ENCODE assay signal across 9 cellular contexts in the genomic region with DNA sequence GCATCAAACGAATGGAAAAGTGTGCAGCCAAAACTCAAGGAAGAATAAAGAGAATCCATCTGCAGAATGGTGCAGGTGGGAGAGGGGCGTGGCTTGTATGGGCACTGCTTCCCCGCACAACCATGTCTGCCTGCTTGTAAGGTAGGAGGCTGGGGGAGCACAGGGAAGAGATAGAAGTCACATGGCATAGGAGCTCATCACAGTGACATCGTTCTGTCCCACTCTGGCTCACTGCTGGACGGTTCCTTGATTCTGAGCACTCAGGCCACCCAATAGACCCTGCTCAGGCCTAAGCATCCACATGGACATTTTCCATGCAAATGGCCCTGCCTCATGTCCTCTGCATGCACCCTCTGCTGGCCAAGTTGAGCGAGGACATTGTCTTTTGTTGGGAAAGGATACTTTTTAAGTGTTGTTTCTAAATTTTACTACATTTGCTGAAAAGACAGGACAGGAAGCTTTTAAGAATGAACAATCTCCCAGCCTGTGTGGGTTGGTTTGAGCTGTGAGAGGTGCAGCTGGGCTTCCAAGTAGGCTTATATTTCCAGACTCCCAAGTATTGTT. TPM values are rescaled to one million over a fixed set of nuclear protein-coding genes. Genes with fewer than 3 reads are reported as not detected.
A peak's percentile ranks its signal among the peaks of the same experiment; 100 is the strongest.
DNase-seq lines count a peak whose midpoint lies in the region; ATAC-seq and TF ChIP-seq lines count a peak whose summit lies in the region.
"Had no signal": no experiment of that assay in that cellular context is flagged by ENCODE, and none has a peak within 500 bp of the region (broad histone marks: within the 10 kb centered on the region; RNA-seq: fewer than 3 reads in every experiment).

No MANE protein-coding gene starts in this region.

- H3K27ac ChIP-seq in breast epithelium, result no peak overlapping the region
- no peak overlapping the region for H3K27ac ChIP-seq in OCI-LY7 (ENCODE audit: low read depth, low read length, poor library complexity, severe bottlenecking)

- TF ChIP-seq POLR2A in breast epithelium (IDR thresholded peaks at IDR 0.05), result no peak

- H3K27me3 Mint-ChIP-seq in MCF 10A (ENCODE audit: insufficient read depth, unreplicated experiment), result peaks cover 14% of the 10 kb centered on the region
- H3K27me3 Mint-ChIP-seq in type B pancreatic cell, result peaks cover 49% of the 10 kb centered on the region

- H3K9me2 ChIP-seq in OCI-LY7 (ENCODE audit: insufficient read depth, low read length), result no peaks in the 10 kb centered on the region

- no peak overlapping the region for H3K27ac Mint-ChIP-seq in MCF 10A (ENCODE audit: low read depth, unreplicated experiment)
- no peak overlapping the region for H3K27ac Mint-ChIP-seq in type B pancreatic cell

- no peak overlapping the region for H3K4me3 Mint-ChIP-seq in MCF 10A (ENCODE audit: unreplicated experiment)
- H3K4me3 Mint-ChIP-seq in type B pancreatic cell, result peak overlapping the region; percentile 22

- peak; percentile 50 for DNase-seq in MCF 10A (ENCODE audit: unreplicated experiment)
- DNase-seq in breast epithelium (ENCODE audit: low spot score in 2 of 2), result no peak
- no peak for DNase-seq in OCI-LY7 (ENCODE audit: low spot score)
- peak; percentile 65 for DNase-seq in fibroblast of the aortic adventitia (ENCODE audit: low read depth)
- no peak for DNase-seq in type B pancreatic cell (ENCODE audit: extremely low spot score, unreplicated experiment)
- no peak for DNase-seq in activated T-cell treated with anti-CD3 and anti-CD28 coated beads for 4 hours
- no peak for DNase-seq in stimulated activated CD4-positive, alpha-beta T cell treated with anti-CD3 and anti-CD28 coated beads, Interleukin-12 subunit alpha, Interleukin-12 subunit beta, amount 100 ng/mL, for 4 hours
- DNase-seq: Right ventricle myocardium superior had no signal

- H3K9me3 ChIP-seq in breast epithelium (no peaks in the 10 kb centered on the region), OCI-LY7 (ENCODE audit: low read length) (no peaks in the 10 kb centered on the region)

- peak; percentile 29 for TF ChIP-seq CTCF in MCF 10A (IDR thresholded peaks at IDR 0.05; ENCODE audit: unreplicated experiment)
- no peak for TF ChIP-seq CTCF in breast epithelium (IDR thresholded peaks at IDR 0.05)
- TF ChIP-seq CTCF in OCI-LY7 (conservative IDR thresholded peaks at IDR 0.05; ENCODE audit: low read length), result peak; percentile 34; the same call in 1 of the 2 replicates
- TF ChIP-seq CTCF in fibroblast of the aortic adventitia (IDR thresholded peaks at IDR 0.05; ENCODE audit: insufficient read depth, low read length), result peak; percentile 69
- TF ChIP-seq CTCF in type B pancreatic cell (conservative IDR thresholded peaks at IDR 0.05), result peak; percentile 68

- H3K27me3 ChIP-seq in breast epithelium, result no peaks in the 10 kb centered on the region

- ATAC-seq in HG03139 (IDR thresholded peaks at IDR 0.05; ENCODE audit: unreplicated experiment), result no peak

- intact Hi-C loops in MCF 10A (cut with micrococcal nuclease) (loop anchor here (1.0 kb wide), 1 partner anchor 158 kb away; no protein-coding TSS in a partner anchor), breast epithelium (cut with DNase I; ENCODE audit: low total_unique reads) (no loop called here), OCI-LY7 (cut with micrococcal nuclease; ENCODE audit: unreplicated experiment) (no loop called here)

- no peak overlapping the region for H2AFZ ChIP-seq in OCI-LY7 (ENCODE audit: low read length)

- H3K36me3 Mint-ChIP-seq in MCF 10A (ENCODE audit: insufficient read depth, unreplicated experiment) (no peaks in the 10 kb centered on the region), type B pancreatic cell (no peaks in the 10 kb centered on the region)

- H3K9me3 Mint-ChIP-seq in MCF 10A (ENCODE audit: unreplicated experiment) (no peaks in the 10 kb centered on the region), type B pancreatic cell (no peaks in the 10 kb centered on the region)

- H3K79me2 ChIP-seq in OCI-LY7 (ENCODE audit: insufficient read depth, low read depth, low read length), result no peaks in the 10 kb centered on the region

- POLR2A ChIA-PET in MCF 10A (lab: Yijun Ruan, JAX) (no interaction called here), OCI-LY7 (lab: Charles Lee) (no interaction called here)

- no peaks in the 10 kb centered on the region for H4K20me1 ChIP-seq in OCI-LY7 (ENCODE audit: insufficient read depth, low read length)

- H3K4me2 ChIP-seq in OCI-LY7 (ENCODE audit: low read length), result no peak overlapping the region

- BruUV-seq in MCF 10A (replicated peaks; lab: Mats Ljungman, UMichigan) (no TSS peak), OCI-LY7 (replicated peaks; lab: Mats Ljungman, UMichigan) (no TSS peak)

- H3K4me1 Mint-ChIP-seq in MCF 10A (ENCODE audit: insufficient read depth, unreplicated experiment), result no peaks in the 10 kb centered on the region
- H3K4me1 Mint-ChIP-seq in type B pancreatic cell (ENCODE audit: unreplicated experiment), result peaks cover 8% of the 10 kb centered on the region

- CTCF ChIA-PET in MCF 10A (lab: Yijun Ruan, JAX) (interaction anchor here (0.5 to 1.4 kb wide), 11 partner anchors 9 to 588 kb away, joined by 3 to 5 read pairs (median 3); no protein-coding TSS in a partner anchor), OCI-LY7 (lab: Charles Lee; ENCODE audit: unreplicated experiment) (no interaction called here)

- no peak overlapping the region for H3K4me3 ChIP-seq in breast epithelium
- no peak overlapping the region for H3K4me3 ChIP-seq in OCI-LY7 (ENCODE audit: low read depth, low read length, poor library complexity, severe bottlenecking)
- no peak overlapping the region for H3K4me3 ChIP-seq in fibroblast of the aortic adventitia (ENCODE audit: low read depth, low read length)

- H3K4me1 ChIP-seq in breast epithelium, result no peaks in the 10 kb centered on the region
- no peaks in the 10 kb centered on the region for H3K4me1 ChIP-seq in OCI-LY7 (ENCODE audit: insufficient read depth, low read length, poor library complexity, severe bottlenecking)

- no peaks in the 10 kb centered on the region for H3K36me3 ChIP-seq in breast epithelium
- H3K36me3 ChIP-seq in OCI-LY7 (ENCODE audit: insufficient read depth, low read length), result no peaks in the 10 kb centered on the region

RNA-seq across cellular contexts. Expression of gene MYLK, which starts 3.1 kb away (rescaled TPM):
- total RNA-seq in MCF 10A (2022) (1.3 and 2.3 TPM in 2 replicates), breast epithelium (100 to 1,000 TPM in 2 of 3 donors, 10 to 100 TPM in 1; 87.2 to 188 (median 181) TPM), OCI-LY7 (2022) (not detected in 2 replicates), fibroblast of the aortic adventitia (ENCODE audit: low replicate concordance) (73.8 and 74.7 TPM in 2 replicates), type B pancreatic cell (ENCODE audit: low replicate concordance) (3.4 and 16.8 TPM in 2 replicates)
- total RNA-seq in OCI-LY7 (2014; rRNA removed; shearing (Covaris generic)), result not detected in 2 replicates

Comparison
In these comparisons a context has a peak if more than half of its experiments do, and no peak if none do; other contexts are left out.
1. DNase-seq: peak in MCF 10A (single experiment) and fibroblast of the aortic adventitia (single experiment); none in breast epithelium (0 of 2), OCI-LY7 (single experiment), type B pancreatic cell (single experiment), activated T-cell treated with anti-CD3 and anti-CD28 coated beads for 4 hours (single experiment) and stimulated activated CD4-positive, alpha-beta T cell treated with anti-CD3 and anti-CD28 coated beads, Interleukin-12 subunit alpha, Interleukin-12 subunit beta, amount 100 ng/mL, for 4 hours (single experiment).
2. CTCF ChIP-seq: peak in MCF 10A (single experiment), OCI-LY7 (single experiment), fibroblast of the aortic adventitia (single experiment) and type B pancreatic cell (single experiment); none in breast epithelium (0 of 3).